Comparison of ENCODE assay signal across 11 cellular contexts in genomic region chr6:154500769-154501171, GRCh38. TPM values are rescaled to one million over a fixed set of nuclear protein-coding genes. Genes with fewer than 3 reads are reported as not detected.
DNase-seq lines count a peak whose midpoint lies in the region; ATAC-seq, FAIRE-seq and TF ChIP-seq lines count a peak whose summit lies in the region.
"Had no signal": no experiment of that assay in that cellular context is flagged by ENCODE, and none has a peak within 500 bp of the region (broad histone marks: within the 10 kb centered on the region; RNA-seq: fewer than 3 reads in every experiment).

No MANE protein-coding gene starts in this region.

- no peak for FAIRE-seq in GM12878 (lab: Jason Lieb, UNC)
- no peak for FAIRE-seq in kidney (lab: Jason Lieb, UNC)

- H3K9me3 Mint-ChIP-seq in activated CD4-positive, alpha-beta memory T cell treated with anti-CD3 and anti-CD28 coated beads for 36 hours, result no peaks in the 10 kb centered on the region
- H3K9me3 Mint-ChIP-seq: dendritic cell treated with granulocyte-macrophage colony-stimulating factor and Interleukin-4, amounts not matched to agents 40 ng/mL and 50 ng/mL, for 4 days had no signal

- TF ChIP-seq CTCF in A673 (conservative IDR thresholded peaks at IDR 0.05; ENCODE audit: low read depth, low read length) (peak; percentile 60), GM12878 (IDR thresholded peaks at IDR 0.05 in 2 of 3, conservative IDR thresholded peaks at IDR 0.05 in 1 of 3; ENCODE audit: control insufficient read depth in 2 of 3, extremely low read depth in 1 of 3, insufficient read depth in 1 of 3, low read depth in 3 of 3, low read length in 3 of 3) (peak in 1 of 3 experiments; percentile 16; a peak in 3 of 6 replicates), kidney (IDR thresholded peaks at IDR 0.05; ENCODE audit: borderline replicate concordance, extremely low read depth, insufficient read depth) (peak; percentile 50), GM10248 (IDR thresholded peaks at IDR 0.05; ENCODE audit: control extremely low read depth, extremely low read depth, low read depth, missing control alignments) (no peak)

- H3K4me3 ChIP-seq in A673 (ENCODE audit: low read depth, low read length, poor library complexity, severe bottlenecking) (no peak overlapping the region), GM12878 (no peak overlapping the region), kidney (ENCODE audit: low read length in 2 of 2) (no peak overlapping the region)

- H3K27me3 Mint-ChIP-seq in activated CD4-positive, alpha-beta memory T cell treated with anti-CD3 and anti-CD28 coated beads for 36 hours, result peaks cover 11% of the 10 kb centered on the region

- H3K9ac ChIP-seq in GM12878 (ENCODE audit: control insufficient read depth, insufficient read depth, low read length), result no peak overlapping the region
- H3K9ac ChIP-seq in kidney (ENCODE audit: low read length in 2 of 2), result no peak overlapping the region

- TF ChIP-seq EP300 in GM12878 (IDR thresholded peaks at IDR 0.05; ENCODE audit: borderline replicate concordance in 1 of 2, control insufficient read depth in 1 of 2, low read depth in 2 of 2, low read length in 2 of 2), result no peak

- 0 out of 2 replicates have a peak, but pooled peaks have one; percentile 4 for TF ChIP-seq RAD21 in GM12878 (IDR thresholded peaks at IDR 0.05; ENCODE audit: insufficient read depth, low read depth, low read length)

- H3K36me3 Mint-ChIP-seq in activated CD4-positive, alpha-beta memory T cell treated with anti-CD3 and anti-CD28 coated beads for 36 hours, result no peaks in the 10 kb centered on the region

- no peak overlapping the region for H3K4me2 ChIP-seq in GM12878 (ENCODE audit: control insufficient read depth, insufficient read depth)

- RAD21 ChIA-PET in GM12878 (lab: Charles Lee; ENCODE audit: unreplicated experiment), result interaction anchor here (1.4 kb wide), 1 partner anchor 113 kb away, joined by 3 read pairs; no protein-coding TSS in a partner anchor

- 50% methylated on average over 3 of the region's 3 CpGs for WGBS in GM12878 (ENCODE audit: insufficient coverage, insufficient replicate concordance, low lambda C conversion rate, missing lambda C conversion rate)

- DNase-seq in A673 (ENCODE audit: low spot score) (no peak), GM12878 (ENCODE audit: low read depth, low spot score) (no peak), kidney (no peak), GM10248 (ENCODE audit: extremely low spot score) (no peak), SK-N-DZ (ENCODE audit: low spot score) (no peak)
- DNase-seq in activated CD4-positive, alpha-beta memory T cell treated with anti-CD3 and anti-CD28 coated beads for 36 hours, result no peak
- DNase-seq: NCI-H1048; stimulated activated naive CD8-positive, alpha-beta T cell treated with anti-CD3 and anti-CD28 coated beads, Interleukin-15, Interleukin-2, amounts not matched to agents 100 U/mL and 50 U/mL, for 24 hours had no signal

- H3K9me3 ChIP-seq in A673 (ENCODE audit: low read depth, low read length, poor library complexity, severe bottlenecking), result no peaks in the 10 kb centered on the region
- no peaks in the 10 kb centered on the region for H3K9me3 ChIP-seq in GM12878 (replicated peaks; ENCODE audit: control insufficient read depth, insufficient read depth, low read length)
- H3K9me3 ChIP-seq in kidney (ENCODE audit: control insufficient read depth in 1 of 2, low read length in 2 of 2), result no peaks in the 10 kb centered on the region

- no peaks in the 10 kb centered on the region for H4K20me1 ChIP-seq in GM12878 (ENCODE audit: control insufficient read depth, insufficient read depth)

- no peak overlapping the region for H3K27ac ChIP-seq in A673 (ENCODE audit: low read depth, low read length, poor library complexity, severe bottlenecking)
- H3K27ac ChIP-seq in GM12878 (ENCODE audit: control insufficient read depth, insufficient read depth), result no peak overlapping the region
- no peak overlapping the region for H3K27ac ChIP-seq in kidney (ENCODE audit: low read depth in 2 of 2, low read length in 2 of 2)

- intact Hi-C loops in A673 (cut with micrococcal nuclease; ENCODE audit: unreplicated experiment), result no loop called here
- intact Hi-C loops in GM12878 (cut with micrococcal nuclease; ENCODE audit: unreplicated experiment), result no loop called here
- intact Hi-C loops in kidney (cut with DNase I), result no loop called here
- intact Hi-C loops in activated CD4-positive, alpha-beta memory T cell treated with anti-CD3 and anti-CD28 coated beads for 36 hours (cut with micrococcal nuclease), result no loop called here

- no peak for TF ChIP-seq POLR2A in GM12878 (IDR thresholded peaks at IDR 0.05; ENCODE audit: low read depth, low read length)

- peak; percentile 33 for ATAC-seq in HG03432 (IDR thresholded peaks at IDR 0.05; ENCODE audit: unreplicated experiment)
- ATAC-seq in GM12878, result no peak; the same call in 2 of the 3 replicates
- no peak for ATAC-seq in HG03442 (IDR thresholded peaks at IDR 0.05; ENCODE audit: unreplicated experiment)
- ATAC-seq: stimulated activated naive CD8-positive, alpha-beta T cell treated with anti-CD3 and anti-CD28 coated beads, Interleukin-15, Interleukin-2, amounts not matched to agents 100 U/mL and 50 U/mL, for 24 hours had no signal

- H3K36me3 ChIP-seq in A673 (ENCODE audit: insufficient read depth, low read length, poor library complexity, severe bottlenecking), result no peaks in the 10 kb centered on the region
- H3K36me3 ChIP-seq in GM12878 (ENCODE audit: control insufficient read depth in 2 of 2, insufficient read depth in 2 of 2, low read length in 1 of 2), result no peaks in the 10 kb centered on the region
- peaks cover 0 to 3% of the 10 kb centered on the region in 2 donors for H3K36me3 ChIP-seq in kidney (ENCODE audit: control insufficient read depth in 1 of 2, insufficient read depth in 2 of 2, low read length in 2 of 2)

- no peak overlapping the region for H3K4me3 Mint-ChIP-seq in activated CD4-positive, alpha-beta memory T cell treated with anti-CD3 and anti-CD28 coated beads for 36 hours
- H3K4me3 Mint-ChIP-seq: dendritic cell treated with granulocyte-macrophage colony-stimulating factor and Interleukin-4, amounts not matched to agents 40 ng/mL and 50 ng/mL, for 4 days had no signal

- no peaks in the 10 kb centered on the region for H3K27me3 ChIP-seq in A673 (replicated peaks; ENCODE audit: insufficient read depth, low read depth, low read length, poor library complexity)
- H3K27me3 ChIP-seq in GM12878 (replicated peaks in 1 of 2; ENCODE audit: control insufficient read depth in 2 of 2, insufficient read depth in 2 of 2, low read length in 1 of 2), result 0 out of 4 replicates have a peak, but pooled peaks cover 0 to 1% of the 10 kb centered on the region in 2 experiments

- in situ Hi-C loops in GM12878 (cut with MboI), result no loop called here

- no peaks in the 10 kb centered on the region for H3K79me2 ChIP-seq in GM12878 (ENCODE audit: control insufficient read depth, insufficient read depth, low read length)

- H3K4me1 ChIP-seq in A673 (ENCODE audit: insufficient read depth, low read length, poor library complexity, severe bottlenecking), result no peaks in the 10 kb centered on the region
- H3K4me1 ChIP-seq in GM12878 (ENCODE audit: control insufficient read depth, insufficient read depth, low read length), result no peaks in the 10 kb centered on the region
- H3K4me1 ChIP-seq in kidney (ENCODE audit: control insufficient read depth in 1 of 2, insufficient read depth in 1 of 2, low read depth in 1 of 2, low read length in 2 of 2), result peaks cover 4 to 13% of the 10 kb centered on the region in 2 donors

- no peak overlapping the region for H2AFZ ChIP-seq in GM12878 (ENCODE audit: control insufficient read depth, low read depth, low read length)

- CTCF ChIA-PET in A673 (lab: Charles Lee), result interaction anchor here (0.5 kb wide), 1 partner anchor 86 kb away, joined by 4 read pairs; no protein-coding TSS in a partner anchor
- CTCF ChIA-PET in GM12878 (lab: Yijun Ruan, JAX), result interaction anchor here (0.7 to 1.3 kb wide), 7 partner anchors 14 to 302 kb away, joined by 3 to 6 read pairs (median 4); no protein-coding TSS in a partner anchor
- CTCF ChIA-PET in GM10248 (lab: Yijun Ruan, JAX), result interaction anchor here (1.0 to 1.7 kb wide), 3 partner anchors 9 to 42 kb away, joined by 3 to 4 read pairs (median 3); no protein-coding TSS in a partner anchor
- CTCF ChIA-PET in activated CD4-positive, alpha-beta memory T cell treated with anti-CD3 and anti-CD28 coated beads for 36 hours (lab: Charles Lee), result no interaction called here

- BruUV-seq in A673 (replicated peaks; lab: Mats Ljungman, UMichigan) (no TSS peak), GM12878 (replicated peaks; lab: Mats Ljungman, UMichigan) (no TSS peak)

- H3K27ac Mint-ChIP-seq in activated CD4-positive, alpha-beta memory T cell treated with anti-CD3 and anti-CD28 coated beads for 36 hours, result no peak overlapping the region
- H3K27ac Mint-ChIP-seq: dendritic cell treated with granulocyte-macrophage colony-stimulating factor and Interleukin-4, amounts not matched to agents 40 ng/mL and 50 ng/mL, for 4 days had no signal

- SMC1A ChIA-PET in GM12878 (lab: Charles Lee; ENCODE audit: uncharacterized antibody, unreplicated experiment), result interaction anchor here (0.9 to 1.4 kb wide), 2 partner anchors 12 to 173 kb away, joined by 3 to 4 read pairs; no protein-coding TSS in a partner anchor

- POLR2A ChIA-PET in A673 (lab: Charles Lee; ENCODE audit: low non-redundant PET) (no interaction called here), GM12878 (lab: Charles Lee) (interaction anchor here (0.6 kb wide), 1 partner anchor 1136 kb away, joined by 3 read pairs; no protein-coding TSS in a partner anchor), GM10248 (lab: Yijun Ruan, JAX) (no interaction called here)
- POLR2A ChIA-PET in activated CD4-positive, alpha-beta memory T cell treated with anti-CD3 and anti-CD28 coated beads for 36 hours (lab: Charles Lee), result no interaction called here

- H3K4me1 Mint-ChIP-seq in activated CD4-positive, alpha-beta memory T cell treated with anti-CD3 and anti-CD28 coated beads for 36 hours (ENCODE audit: low read depth), result peaks cover 4% of the 10 kb centered on the region

RNA-seq across cellular contexts. Expression of gene CNKSR3, which starts 9.7 kb away (rescaled TPM):
- total RNA-seq in A673 (2021) (10.3 and 10.5 TPM in 2 replicates), GM12878 (2014; rRNA removed) (under 0.01 and 0.05 TPM in 2 replicates), GM12878 (2014; rRNA removed; fragmentation: Illumina TruSeq; extraction: Trizol) (0.05 and 0.13 TPM in 2 replicates), GM12878 (2021) (0.11 and 0.31 TPM in 2 replicates), kidney (63.1 TPM)
- total RNA-seq in GM12878 (2013; cell fraction: nucleolus; rRNA removed), result 1.1 and 1.3 TPM in 2 replicates
- polyA plus RNA-seq in GM12878 (2011; ENCODE audit: low read depth), result 0.12 TPM
- polyA plus RNA-seq in GM12878 (2011; rRNA removed) (0.48 and 0.66 TPM in 2 replicates), GM12878 (2014; fragmentation: Illumina TruSeq; extraction: Trizol) (0.13 TPM in 1 of 2 replicates, not detected in the other), GM12878 (2014; fragmentation: Nextera tagmentation; extraction: Ambion mirVana) (under 1 TPM; 0.02 to 0.05 TPM), GM12878 (2014; rRNA removed) (0.10 TPM in 1 of 2 replicates, not detected in the other), GM12878 (2016; fragmentation: Nextera tagmentation; extraction: Ambion mirVana) (not detected), kidney (ENCODE audit: insufficient read depth, low read depth, low replicate concordance) (13.8 TPM)
- polyA plus RNA-seq in GM12878 (2011; cell fraction: cytosol; rRNA removed), result 0.48 and 0.72 TPM in 2 replicates
- 0.22 and 0.88 TPM in 2 replicates for polyA plus RNA-seq in GM12878 (2011; cell fraction: nucleus; rRNA removed)
- 0.41 and 0.66 TPM in 2 replicates for polyA plus RNA-seq in GM12878 (2012)
- 0.73 and 0.77 TPM in 2 replicates for polyA minus RNA-seq in GM12878 (2011; rRNA and poly(A)+ RNA removed)
- 0.31 and 0.67 TPM in 2 replicates for polyA minus RNA-seq in GM12878 (2011; cell fraction: cytosol; rRNA and poly(A)+ RNA removed)
- polyA minus RNA-seq in GM12878 (2011; cell fraction: nucleus; rRNA and poly(A)+ RNA removed), result 0.12 and 0.19 TPM in 2 replicates
- under 1 TPM; 0.12 TPM for total RNA-seq in activated CD4-positive, alpha-beta memory T cell treated with anti-CD3 and anti-CD28 coated beads for 36 hours
- polyA plus RNA-seq in SK-N-DZ (2014; cell fraction: cytosol; rRNA removed), result 0.56 TPM in 1 of 2 replicates, not detected in the other
- 0.10 and 0.58 TPM in 2 replicates for polyA plus RNA-seq in SK-N-DZ (2014; cell fraction: nucleus; rRNA removed)
